8 cellular contexts compared by ENCODE assay signal in the genomic region with DNA sequence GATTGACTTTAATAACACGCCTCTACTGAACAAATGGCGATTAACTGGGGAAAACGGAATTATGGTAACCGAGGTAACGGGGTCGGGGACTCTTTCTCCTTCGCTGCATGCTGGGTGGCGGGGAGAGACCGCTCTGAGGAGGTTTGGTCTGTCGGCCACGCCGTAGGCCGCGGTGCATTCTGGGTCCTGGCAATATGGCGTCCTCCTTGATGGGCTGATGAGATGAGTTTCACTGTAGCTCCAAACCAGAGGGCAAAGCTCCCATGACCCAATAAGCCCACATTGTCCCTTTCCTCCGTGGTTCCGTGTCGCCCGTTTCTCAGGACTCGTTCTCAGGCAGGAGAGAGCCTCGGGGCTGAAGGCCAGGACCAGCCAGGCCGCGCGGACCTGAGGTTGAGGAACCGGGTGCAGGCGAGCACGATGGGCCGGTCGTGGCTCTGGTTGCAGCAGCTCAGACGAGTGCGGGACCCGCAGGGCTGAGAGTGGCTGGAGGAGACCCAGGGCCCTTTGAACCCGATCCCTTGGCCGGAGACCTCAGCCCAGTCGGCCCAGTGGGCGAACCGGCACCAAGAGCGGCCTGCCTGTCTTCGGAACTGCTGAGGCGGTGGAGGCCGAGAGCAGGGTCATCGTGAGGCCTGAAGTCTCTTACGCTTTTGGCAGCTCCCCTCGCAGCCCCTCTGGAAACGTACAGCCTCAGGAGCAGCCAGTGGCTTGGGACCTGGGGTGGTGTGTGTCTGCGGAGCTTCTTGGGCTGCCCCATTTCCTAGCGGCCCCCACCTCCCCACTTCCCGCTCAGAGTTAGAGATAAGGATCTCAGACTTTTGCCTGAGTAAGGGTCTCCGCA. TPM values are rescaled to one million over a fixed set of nuclear protein-coding genes. Genes with fewer than 3 reads are reported as not detected.
A peak's percentile ranks its signal among the peaks of the same experiment; 100 is the strongest.
DNase-seq lines count a peak whose midpoint lies in the region; ATAC-seq, FAIRE-seq and TF ChIP-seq lines count a peak whose summit lies in the region.

A gene with protein sequence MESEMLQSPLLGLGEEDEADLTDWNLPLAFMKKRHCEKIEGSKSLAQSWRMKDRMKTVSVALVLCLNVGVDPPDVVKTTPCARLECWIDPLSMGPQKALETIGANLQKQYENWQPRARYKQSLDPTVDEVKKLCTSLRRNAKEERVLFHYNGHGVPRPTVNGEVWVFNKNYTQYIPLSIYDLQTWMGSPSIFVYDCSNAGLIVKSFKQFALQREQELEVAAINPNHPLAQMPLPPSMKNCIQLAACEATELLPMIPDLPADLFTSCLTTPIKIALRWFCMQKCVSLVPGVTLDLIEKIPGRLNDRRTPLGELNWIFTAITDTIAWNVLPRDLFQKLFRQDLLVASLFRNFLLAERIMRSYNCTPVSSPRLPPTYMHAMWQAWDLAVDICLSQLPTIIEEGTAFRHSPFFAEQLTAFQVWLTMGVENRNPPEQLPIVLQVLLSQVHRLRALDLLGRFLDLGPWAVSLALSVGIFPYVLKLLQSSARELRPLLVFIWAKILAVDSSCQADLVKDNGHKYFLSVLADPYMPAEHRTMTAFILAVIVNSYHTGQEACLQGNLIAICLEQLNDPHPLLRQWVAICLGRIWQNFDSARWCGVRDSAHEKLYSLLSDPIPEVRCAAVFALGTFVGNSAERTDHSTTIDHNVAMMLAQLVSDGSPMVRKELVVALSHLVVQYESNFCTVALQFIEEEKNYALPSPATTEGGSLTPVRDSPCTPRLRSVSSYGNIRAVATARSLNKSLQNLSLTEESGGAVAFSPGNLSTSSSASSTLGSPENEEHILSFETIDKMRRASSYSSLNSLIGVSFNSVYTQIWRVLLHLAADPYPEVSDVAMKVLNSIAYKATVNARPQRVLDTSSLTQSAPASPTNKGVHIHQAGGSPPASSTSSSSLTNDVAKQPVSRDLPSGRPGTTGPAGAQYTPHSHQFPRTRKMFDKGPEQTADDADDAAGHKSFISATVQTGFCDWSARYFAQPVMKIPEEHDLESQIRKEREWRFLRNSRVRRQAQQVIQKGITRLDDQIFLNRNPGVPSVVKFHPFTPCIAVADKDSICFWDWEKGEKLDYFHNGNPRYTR (N-terminal part only) (plus strand): TSS at position 184 of the 844 bp plus-strand sequence. CDS start 792 bp downstream, outside the sequence.

- peak within 1 kb of the TSS; percentile 96 for H3K9ac ChIP-seq in HUES48 (ENCODE audit: low read depth, low read length)
- peak within 1 kb of the TSS; percentile 96 for H3K9ac ChIP-seq in OCI-LY1 (ENCODE audit: low read length)

- TF ChIP-seq CTCF in OCI-LY1 (IDR thresholded peaks at IDR 0.05; ENCODE audit: low read length): no peak

- peak within 1 kb of the TSS; percentile 93 for H3K4me2 ChIP-seq in OCI-LY1 (ENCODE audit: low read length)

- H3K79me2 ChIP-seq in ACC112 (ENCODE audit: control insufficient read depth, insufficient read depth, low read length, unreplicated experiment) (peaks cover 52% of the 10 kb centered on the region), OCI-LY1 (ENCODE audit: insufficient read depth, low read length) (peaks cover 52% of the 10 kb centered on the region)

- no peaks in the 10 kb centered on the region for H3K9me3 ChIP-seq in HUES48 (ENCODE audit: control insufficient read depth, insufficient read depth, low read length)
- H3K9me3 ChIP-seq in OCI-LY1 (ENCODE audit: low read length): no peaks in the 10 kb centered on the region

- H2AFZ ChIP-seq in ACC112 (ENCODE audit: low read length, unreplicated experiment) (peak within 1 kb of the TSS; percentile 78), OCI-LY1 (ENCODE audit: low read length) (peak within 1 kb of the TSS; percentile 98)

- DNase-seq in activated CD8-positive, alpha-beta memory T cell treated with anti-CD3 and anti-CD28 coated beads, Interleukin-2, amount 50 U/mL, for 24 hours (ENCODE audit: extremely low read depth): peak; percentile 78
- DNase-seq in mesenteric fat pad (ENCODE audit: low spot score): peak; percentile 95
- DNase-seq in stimulated activated CD8-positive, alpha-beta memory T cell treated with anti-CD3 and anti-CD28 coated beads, Interleukin-12 subunit alpha, Interleukin-12 subunit beta, amount 100 ng/mL, for 4 hours (ENCODE audit: low read depth): peak; percentile 80

- peak within 1 kb of the TSS; percentile 99 for H3K4me3 ChIP-seq in ACC112 (ENCODE audit: low read depth, low read length)
- H3K4me3 ChIP-seq in HUES48 (ENCODE audit: low read depth, low read length): peak within 1 kb of the TSS; percentile 99
- peak within 1 kb of the TSS; percentile 98 for H3K4me3 ChIP-seq in OCI-LY1 (ENCODE audit: low read depth, low read length, poor library complexity, severe bottlenecking)

- H4K20me1 ChIP-seq in OCI-LY1 (ENCODE audit: insufficient read depth, low read length): no peaks in the 10 kb centered on the region

- H3K27ac ChIP-seq in ACC112 (ENCODE audit: low read depth, low read length) (peak within 1 kb of the TSS; percentile 70), HUES48 (ENCODE audit: low read depth, low read length) (peak within 1 kb of the TSS; percentile 84), OCI-LY1 (ENCODE audit: low read depth, low read length, poor library complexity, severe bottlenecking) (peak within 1 kb of the TSS; percentile 74)

- H3K9me2 ChIP-seq in OCI-LY1 (ENCODE audit: low read depth, low read length): no peaks in the 10 kb centered on the region

- peaks cover 27% of the 10 kb centered on the region for H3K4me1 ChIP-seq in ACC112 (ENCODE audit: control insufficient read depth, insufficient read depth, low read length, unreplicated experiment)
- H3K4me1 ChIP-seq in HUES48 (ENCODE audit: control insufficient read depth, insufficient read depth, low read length): peaks cover 6% of the 10 kb centered on the region; the same call in 1 of the 2 replicates
- peaks cover 37% of the 10 kb centered on the region for H3K4me1 ChIP-seq in OCI-LY1 (ENCODE audit: insufficient read depth, low read length, severe bottlenecking)

- peak; percentile 43 for FAIRE-seq in endometrium (lab: Jason Lieb, UNC)

- H3K27me3 ChIP-seq in ACC112 (ENCODE audit: insufficient read depth, low read length) (no peaks in the 10 kb centered on the region), HUES48 (ENCODE audit: control insufficient read depth, insufficient read depth, low read length) (peaks cover 7% of the 10 kb centered on the region), OCI-LY1 (ENCODE audit: insufficient read depth, low read length) (no peaks in the 10 kb centered on the region)

- peak; percentile 88 for ATAC-seq in GM18907 (IDR thresholded peaks at IDR 0.05; ENCODE audit: unreplicated experiment)

- no peaks in the 10 kb centered on the region for H3K36me3 ChIP-seq in ACC112 (ENCODE audit: insufficient read depth, low read length)
- H3K36me3 ChIP-seq in HUES48 (ENCODE audit: control insufficient read depth, insufficient read depth, low read length): no peaks in the 10 kb centered on the region
- no peaks in the 10 kb centered on the region for H3K36me3 ChIP-seq in OCI-LY1 (ENCODE audit: insufficient read depth, low read length)

- H3F3A ChIP-seq in OCI-LY1 (ENCODE audit: insufficient read depth, low read length): no peaks in the 10 kb centered on the region

RNA-seq across cellular contexts. Expression of the gene that starts here (rescaled TPM):
- total RNA-seq in mesenteric fat pad: 31.6 TPM

Comparison
In these comparisons a context has a peak if more than half of its experiments do, and no peak if none do; other contexts are left out.
1. Peak in every context shown above with its lines: DNase-seq, ATAC-seq, H3K4me3 ChIP-seq and H3K27ac ChIP-seq.